8 cellular contexts compared by ENCODE assay signal in genomic region chr17:35930211-35931065, GRCh38. TPM values are rescaled to one million over a fixed set of nuclear protein-coding genes. Genes with fewer than 3 reads are reported as not detected.
DNase-seq lines count a peak whose midpoint lies in the region; ATAC-seq, FAIRE-seq and TF ChIP-seq lines count a peak whose summit lies in the region.

Gene RDM1 (minus strand): TSS chr17:35930773. CDS start chr17:35930727, 46 bp downstream.

- no peak for FAIRE-seq in kidney (lab: Jason Lieb, UNC)

- H2AFZ ChIP-seq in mammary epithelial cell (ENCODE audit: low read depth, low read length), result peak within 1 kb of the TSS; percentile 96

- no peak for TF ChIP-seq CTCF in WERI-Rb-1 (IDR thresholded peaks at IDR 0.05; ENCODE audit: low read depth, low read length)
- TF ChIP-seq CTCF in mammary epithelial cell (conservative IDR thresholded peaks at IDR 0.05 in 1 of 2, IDR thresholded peaks at IDR 0.05 in 1 of 2; ENCODE audit: extremely low read depth in 1 of 2, insufficient read depth in 1 of 2, low read depth in 1 of 2, low read length in 2 of 2), result no peak
- TF ChIP-seq CTCF in kidney (IDR thresholded peaks at IDR 0.05; ENCODE audit: borderline replicate concordance, extremely low read depth, insufficient read depth), result no peak

- CTCF ChIA-PET in mammary epithelial cell (lab: Charles Lee; ENCODE audit: low non-redundant PET), result no interaction called here

- H3K4me1 ChIP-seq in mammary epithelial cell (ENCODE audit: insufficient read depth, low read length) (peaks cover 9% of the 10 kb centered on the region), kidney (ENCODE audit: control insufficient read depth in 1 of 2, insufficient read depth in 1 of 2, low read depth in 1 of 2, low read length in 2 of 2) (peaks cover 0 to 2% of the 10 kb centered on the region in 2 donors)

- H3K27me3 ChIP-seq in WERI-Rb-1 (ENCODE audit: insufficient read depth, low read depth, severe bottlenecking) (no peaks in the 10 kb centered on the region), mammary epithelial cell (ENCODE audit: insufficient read depth, low read length) (no peaks in the 10 kb centered on the region)

- peak within 1 kb of the TSS; percentile 93 for H3K4me2 ChIP-seq in mammary epithelial cell (ENCODE audit: insufficient read depth, low read depth, low read length)

- intact Hi-C loops in mammary epithelial cell (cut with micrococcal nuclease), result no loop called here
- intact Hi-C loops in kidney (cut with DNase I), result no loop called here

- ATAC-seq in HG02981 (IDR thresholded peaks at IDR 0.05; ENCODE audit: unreplicated experiment) (peak; percentile 69), HG02938 (IDR thresholded peaks at IDR 0.05; ENCODE audit: unreplicated experiment) (no peak)

- no peaks in the 10 kb centered on the region for H3K79me2 ChIP-seq in mammary epithelial cell (ENCODE audit: insufficient read depth, low read length)

- peak; percentile 77 for DNase-seq in GDM1 (lab: John Stamatoyannopoulos, UW)
- peak; percentile 81 for DNase-seq in NCI-H2196 (lab: John Stamatoyannopoulos, UW; ENCODE audit: unreplicated experiment)
- peak; percentile 91 for DNase-seq in WERI-Rb-1
- peak; percentile 77 for DNase-seq in mammary epithelial cell
- peak; percentile 81 for DNase-seq in kidney
- DNase-seq in stimulated activated CD4-positive, alpha-beta T cell treated with anti-CD3 and anti-CD28 coated beads, Interleukin-1b, Interleukin-23, amount 100 ng/mL, for 24 hours (ENCODE audit: low read depth in 4 of 4, low spot score in 1 of 4), result peak; percentile 59 to 86 (median 70)

- no peaks in the 10 kb centered on the region for H4K20me1 ChIP-seq in mammary epithelial cell (ENCODE audit: insufficient read depth, low read length)

- H3K4me3 ChIP-seq in WERI-Rb-1 (ENCODE audit: low read depth, low read length) (peak within 1 kb of the TSS; percentile 69), mammary epithelial cell (replicated peaks in 1 of 3; ENCODE audit: insufficient read depth in 1 of 3, low read depth in 2 of 3, low read length in 3 of 3) (peak within 1 kb of the TSS; percentile 60 to 90 (median 78)), kidney (ENCODE audit: low read length in 2 of 2) (peak within 1 kb of the TSS; percentile 53 to 65)

- H3K9me3 ChIP-seq in WERI-Rb-1 (ENCODE audit: severe bottlenecking) (no peaks in the 10 kb centered on the region), mammary epithelial cell (replicated peaks; ENCODE audit: insufficient read depth, low read length) (no peaks in the 10 kb centered on the region), kidney (ENCODE audit: control insufficient read depth in 1 of 2, low read length in 2 of 2) (no peaks in the 10 kb centered on the region)

- H3K27ac ChIP-seq in WERI-Rb-1, result peak within 1 kb of the TSS; percentile 33
- no peak within 1 kb of the TSS for H3K27ac ChIP-seq in mammary epithelial cell (ENCODE audit: insufficient read depth, low read depth, low read length)
- no peak within 1 kb of the TSS for H3K27ac ChIP-seq in kidney (ENCODE audit: low read depth in 2 of 2, low read length in 2 of 2)

- in situ Hi-C loops in mammary epithelial cell (cut with MboI; ENCODE audit: low sequenced_read_pairs in 2 of 2), result no loop called here

- H3K36me3 ChIP-seq in WERI-Rb-1 (peaks cover under 1% of the 10 kb centered on the region; the same call in 1 of the 2 replicates), mammary epithelial cell (ENCODE audit: insufficient read depth, low read length) (no peaks in the 10 kb centered on the region), kidney (ENCODE audit: control insufficient read depth in 1 of 2, insufficient read depth in 2 of 2, low read length in 2 of 2) (no peaks in the 10 kb centered on the region)

- no TSS peak for BruUV-seq in mammary epithelial cell (replicated peaks; lab: Mats Ljungman, UMichigan)

- WGBS in mammary epithelial cell (ENCODE audit: low coverage, missing lambda C conversion rate), result 3% methylated on average over 28 of the region's 35 CpGs

- dilution Hi-C loops in mammary epithelial cell (cut with HindIII; ENCODE audit: low sequenced_read_pairs), result no loop called here

- no peak within 1 kb of the TSS for H3K9ac ChIP-seq in mammary epithelial cell (ENCODE audit: insufficient read depth, low read length)
- H3K9ac ChIP-seq in kidney (ENCODE audit: low read length in 2 of 2), result no peak within 1 kb of the TSS

RNA-seq across cellular contexts. Expression of gene RDM1, which starts in this region (rescaled TPM):
- total RNA-seq in mammary epithelial cell (under 1 TPM; 0.50 to 0.96 TPM), kidney (not detected)
- polyA plus RNA-seq in mammary epithelial cell (2.1 TPM), kidney (ENCODE audit: insufficient read depth, low read depth, low replicate concordance) (0.56 TPM)
- not detected for polyA minus RNA-seq in mammary epithelial cell

Comparison
In these comparisons a context has a peak if more than half of its experiments do, and no peak if none do; other contexts are left out.
1. Peak in DNase-seq and H3K4me3 ChIP-seq in kidney; RNA of the gene not detected or under 1 TPM.